Comparison of ENCODE assay signal across 1 cellular context in genomic region chr10:30829921-30830671, GRCh38.
TF ChIP-seq lines count a peak whose summit lies in the region.

No MANE protein-coding gene starts in this region.

TF ChIP-seq in GM23338, 12 proteins besides CTCF, POLR2A, EP300 and RAD21 (continued from another document):
- TF ChIP-seq REST (IDR thresholded peaks at IDR 0.05; ENCODE audit: unreplicated experiment) = no peak
TF ChIP-seq in GM23338: peak in this region for 0.
